In genomic region chr2:46032996-46033395, GRCh38 we compare ENCODE assay signal across 16 cellular contexts.
A peak's percentile ranks its signal among the peaks of the same experiment; 100 is the strongest.
DNase-seq lines count a peak whose midpoint lies in the region; ATAC-seq, FAIRE-seq and TF ChIP-seq lines count a peak whose summit lies in the region.
"Had no signal": no experiment of that assay in that cellular context is flagged by ENCODE, and none has a peak within 500 bp of the region (broad histone marks: within the 10 kb centered on the region; RNA-seq: fewer than 3 reads in every experiment).

No MANE protein-coding gene starts in this region.

- TF ChIP-seq EP300 in K562 (IDR thresholded peaks at IDR 0.05; ENCODE audit: low read length) = no peak

- H3K4me1 ChIP-seq in K562 (replicated peaks in 1 of 2; ENCODE audit: control insufficient read depth in 2 of 2, insufficient read depth in 2 of 2, low read length in 2 of 2) = no peaks in the 10 kb centered on the region

- no peaks in the 10 kb centered on the region for H3K79me2 ChIP-seq in K562 (ENCODE audit: control insufficient read depth, insufficient read depth, low read length)

- H2AFZ ChIP-seq in K562 (ENCODE audit: low read depth, low read length) = no peak overlapping the region
- H2AFZ ChIP-seq: GM23248 had no signal

- peaks cover 4% of the 10 kb centered on the region; the same call in 1 of the 2 replicates for H4K20me1 ChIP-seq in K562 (replicated peaks; ENCODE audit: control insufficient read depth, insufficient read depth, low read length)

- H3K9me1 ChIP-seq in K562 (ENCODE audit: control insufficient read depth, insufficient read depth, low read length) = no peaks in the 10 kb centered on the region

- H3K27me3 ChIP-seq in K562 (ENCODE audit: control insufficient read depth in 2 of 2, insufficient read depth in 2 of 2, low read length in 2 of 2) = peaks cover 18 to 53% of the 10 kb centered on the region in 2 experiments

- H3K36me3 Mint-ChIP-seq in activated naive CD4-positive, alpha-beta T cell treated with anti-CD3 and anti-CD28 coated beads, Interleukin-2, amount 50 U/mL, for 72 hours = no peaks in the 10 kb centered on the region
- no peaks in the 10 kb centered on the region for H3K36me3 Mint-ChIP-seq in activated naive CD4-positive, alpha-beta T cell treated with anti-CD3 and anti-CD28 coated beads, Interleukin-2, amount 10 ng/mL, durations not matched to agents 7 days and 5 days

- no peak for TF ChIP-seq RAD21 in K562 (CRISPR knock-in tag; conservative IDR thresholded peaks at IDR 0.05 in 1 of 2, IDR thresholded peaks at IDR 0.05 in 1 of 2)

- no TSS peak for BruUV-seq in K562 (replicated peaks; lab: Mats Ljungman, UMichigan)

- no peak for FAIRE-seq in K562 (lab: Jason Lieb, UNC)
- no peak for FAIRE-seq in D721Med (lab: Jason Lieb, UNC)

- DNase-seq in activated naive CD4-positive, alpha-beta T cell treated with anti-CD3 and anti-CD28 coated beads, Interleukin-2, amount 50 U/mL, for 72 hours (ENCODE audit: low spot score in 2 of 2) = peak in 1 of 2 donors; percentile 56
- no peak for DNase-seq in activated naive CD4-positive, alpha-beta T cell treated with anti-CD3 and anti-CD28 coated beads, Interleukin-2, amount 10 ng/mL, durations not matched to agents 7 days and 5 days
- DNase-seq in M059J (ENCODE audit: low read depth) (peak; percentile 32), K562 (ENCODE audit: extremely low read depth in 1 of 4, low spot score in 3 of 4) (no peak), D721Med (ENCODE audit: insufficient read length, low spot score) (no peak), iPS-NIHi7 (ENCODE audit: extremely low spot score) (no peak)
- DNase-seq in stimulated activated CD8-positive, alpha-beta memory T cell treated with anti-CD3 and anti-CD28 coated beads, Interleukin-4, amount 100 ng/mL, for 48 hours = peak; percentile 73
- DNase-seq: DMS 273 treated with DMSO at 0.1 percent for 48 hours, GM23248, mesenchymal stem cell, NCI-H2171 had no signal

- in situ Hi-C loops in K562 (cut with MboI) = no loop called here

- POLR2A ChIA-PET in K562 (lab: Yijun Ruan, JAX) = no interaction called here

- TF ChIP-seq POLR2A in K562 (conservative IDR thresholded peaks at IDR 0.05) = no peak

- peak; percentile 91 to 96 for ATAC-seq in activated naive CD4-positive, alpha-beta T cell treated with anti-CD3 and anti-CD28 coated beads, Interleukin-2, amount 50 U/mL, for 72 hours
- ATAC-seq in K562 (no peak), HG03442 (IDR thresholded peaks at IDR 0.05; ENCODE audit: unreplicated experiment) (no peak)
- ATAC-seq: stimulated activated memory B cell treated with anti-CD40 and anti-IgM and Interleukin-4, amounts not matched to agents 10 μg/mL and 1 μg/mL and 100 μg/mL, for 72 hours had no signal

- CTCF ChIA-PET in activated naive CD4-positive, alpha-beta T cell treated with anti-CD3 and anti-CD28 coated beads, Interleukin-2, amount 10 ng/mL, durations not matched to agents 7 days and 5 days (lab: Charles Lee) = no interaction called here
- CTCF ChIA-PET in K562 (lab: Yijun Ruan, JAX; ENCODE audit: low intra/inter-chr PET ratio) = interaction anchor here (0.6 kb wide), 1 partner anchor 365 kb away, joined by 3 read pairs; no protein-coding TSS in a partner anchor

- H3K9me3 ChIP-seq in K562 (replicated peaks; ENCODE audit: control insufficient read depth, insufficient read depth, low read depth, low read length) = no peaks in the 10 kb centered on the region

- H3K36me3 ChIP-seq in K562 (ENCODE audit: control insufficient read depth, insufficient read depth, low read length) = no peaks in the 10 kb centered on the region

- no peak overlapping the region for H3K9ac ChIP-seq in K562 (ENCODE audit: insufficient read depth in 1 of 2, low read depth in 2 of 2, low read length in 2 of 2)
- H3K9ac ChIP-seq: GM23248 had no signal

- no peaks in the 10 kb centered on the region for H3K9me3 Mint-ChIP-seq in activated naive CD4-positive, alpha-beta T cell treated with anti-CD3 and anti-CD28 coated beads, Interleukin-2, amount 50 U/mL, for 72 hours
- H3K9me3 Mint-ChIP-seq in activated naive CD4-positive, alpha-beta T cell treated with anti-CD3 and anti-CD28 coated beads, Interleukin-2, amount 10 ng/mL, durations not matched to agents 7 days and 5 days = no peaks in the 10 kb centered on the region
- H3K9me3 Mint-ChIP-seq: activated naive CD4-positive, alpha-beta T cell treated with anti-CD3 and anti-CD28 coated beads, Interleukin-2, amount 50 U/mL, for 24 hours; stimulated activated memory B cell treated with anti-CD40 and anti-IgM and Interleukin-4, amounts not matched to agents 10 μg/mL and 1 μg/mL and 100 μg/mL, for 72 hours had no signal

- no peaks in the 10 kb centered on the region for H3K4me1 Mint-ChIP-seq in activated naive CD4-positive, alpha-beta T cell treated with anti-CD3 and anti-CD28 coated beads, Interleukin-2, amount 10 ng/mL, durations not matched to agents 7 days and 5 days
- H3K4me1 Mint-ChIP-seq: activated naive CD4-positive, alpha-beta T cell treated with anti-CD3 and anti-CD28 coated beads, Interleukin-2, amount 50 U/mL, for 24 hours; stimulated activated memory B cell treated with anti-CD40 and anti-IgM and Interleukin-4, amounts not matched to agents 10 μg/mL and 1 μg/mL and 100 μg/mL, for 72 hours had no signal

- TF ChIP-seq CTCF in K562 (IDR thresholded peaks at IDR 0.05 in 2 of 3, conservative IDR thresholded peaks at IDR 0.05 in 1 of 3; ENCODE audit: insufficient read depth in 2 of 3, low read depth in 1 of 3, low read length in 3 of 3) (no peak), D721Med (IDR thresholded peaks at IDR 0.05; ENCODE audit: insufficient read depth, missing control alignments) (no peak)

- WGBS in K562 (ENCODE audit: insufficient coverage, low coverage, missing lambda C conversion rate) = 0% methylated on average over 5 of the region's 5 CpGs

- H3K27ac Mint-ChIP-seq in activated naive CD4-positive, alpha-beta T cell treated with anti-CD3 and anti-CD28 coated beads, Interleukin-2, amount 50 U/mL, for 72 hours = peak overlapping the region in 1 of 2 donors; percentile 62
- H3K27ac Mint-ChIP-seq in activated naive CD4-positive, alpha-beta T cell treated with anti-CD3 and anti-CD28 coated beads, Interleukin-2, amount 10 ng/mL, durations not matched to agents 7 days and 5 days = no peak overlapping the region
- H3K27ac Mint-ChIP-seq: activated naive CD4-positive, alpha-beta T cell treated with anti-CD3 and anti-CD28 coated beads, Interleukin-2, amount 50 U/mL, for 24 hours; stimulated activated memory B cell treated with anti-CD40 and anti-IgM and Interleukin-4, amounts not matched to agents 10 μg/mL and 1 μg/mL and 100 μg/mL, for 72 hours had no signal

- intact Hi-C loops in K562 (cut with micrococcal nuclease) = no loop called here

- H3K4me3 Mint-ChIP-seq in activated naive CD4-positive, alpha-beta T cell treated with anti-CD3 and anti-CD28 coated beads, Interleukin-2, amount 10 ng/mL, durations not matched to agents 7 days and 5 days = no peak overlapping the region
- H3K4me3 Mint-ChIP-seq: activated naive CD4-positive, alpha-beta T cell treated with anti-CD3 and anti-CD28 coated beads, Interleukin-2, amount 50 U/mL, for 24 hours; stimulated activated memory B cell treated with anti-CD40 and anti-IgM and Interleukin-4, amounts not matched to agents 10 μg/mL and 1 μg/mL and 100 μg/mL, for 72 hours had no signal

- no peak overlapping the region for H3K4me3 ChIP-seq in K562
- H3K4me3 ChIP-seq: GM23248, SK-N-MC, smooth muscle cell had no signal

- H3K27me3 Mint-ChIP-seq in activated naive CD4-positive, alpha-beta T cell treated with anti-CD3 and anti-CD28 coated beads, Interleukin-2, amount 10 ng/mL, durations not matched to agents 7 days and 5 days = no peaks in the 10 kb centered on the region
- H3K27me3 Mint-ChIP-seq: activated naive CD4-positive, alpha-beta T cell treated with anti-CD3 and anti-CD28 coated beads, Interleukin-2, amount 50 U/mL, for 24 hours; stimulated activated memory B cell treated with anti-CD40 and anti-IgM and Interleukin-4, amounts not matched to agents 10 μg/mL and 1 μg/mL and 100 μg/mL, for 72 hours had no signal

- no peak overlapping the region for H3K27ac ChIP-seq in K562 (ENCODE audit: extremely low read depth, low read depth, low read length)
- H3K27ac ChIP-seq: GM23248, SK-N-MC had no signal

- H3K4me2 ChIP-seq in K562 (ENCODE audit: insufficient read depth, low read length) = no peak overlapping the region
- H3K4me2 ChIP-seq: smooth muscle cell had no signal

TF ChIP-seq in K562, 482 proteins besides CTCF, POLR2A, EP300 and RAD21 (continues in another document):
- TF ChIP-seq POLR3A (IDR thresholded peaks at IDR 0.05; ENCODE audit: borderline replicate concordance, extremely low read depth, insufficient read depth, insufficient read length) (no peak), SMAD2 (IDR thresholded peaks at IDR 0.05; ENCODE audit: low read depth, low read length) (no peak), ZNF583 (CRISPR knock-in tag; IDR thresholded peaks at IDR 0.05) (no peak), YY1 (IDR thresholded peaks at IDR 0.05; ENCODE audit: borderline replicate concordance in 1 of 3, control insufficient read depth in 1 of 3, extremely low read depth in 1 of 3, insufficient read depth in 3 of 3, insufficient read length in 1 of 3, insufficient replicate concordance in 2 of 3, low read depth in 1 of 3, low read length in 2 of 3) (no peak), HNRNPLL (IDR thresholded peaks at IDR 0.05; ENCODE audit: low read depth, low read length, poor library complexity, severe bottlenecking) (no peak), SMARCA4 (IDR thresholded peaks at IDR 0.05) (no peak)
- TF ChIP-seq, protein P1, sequence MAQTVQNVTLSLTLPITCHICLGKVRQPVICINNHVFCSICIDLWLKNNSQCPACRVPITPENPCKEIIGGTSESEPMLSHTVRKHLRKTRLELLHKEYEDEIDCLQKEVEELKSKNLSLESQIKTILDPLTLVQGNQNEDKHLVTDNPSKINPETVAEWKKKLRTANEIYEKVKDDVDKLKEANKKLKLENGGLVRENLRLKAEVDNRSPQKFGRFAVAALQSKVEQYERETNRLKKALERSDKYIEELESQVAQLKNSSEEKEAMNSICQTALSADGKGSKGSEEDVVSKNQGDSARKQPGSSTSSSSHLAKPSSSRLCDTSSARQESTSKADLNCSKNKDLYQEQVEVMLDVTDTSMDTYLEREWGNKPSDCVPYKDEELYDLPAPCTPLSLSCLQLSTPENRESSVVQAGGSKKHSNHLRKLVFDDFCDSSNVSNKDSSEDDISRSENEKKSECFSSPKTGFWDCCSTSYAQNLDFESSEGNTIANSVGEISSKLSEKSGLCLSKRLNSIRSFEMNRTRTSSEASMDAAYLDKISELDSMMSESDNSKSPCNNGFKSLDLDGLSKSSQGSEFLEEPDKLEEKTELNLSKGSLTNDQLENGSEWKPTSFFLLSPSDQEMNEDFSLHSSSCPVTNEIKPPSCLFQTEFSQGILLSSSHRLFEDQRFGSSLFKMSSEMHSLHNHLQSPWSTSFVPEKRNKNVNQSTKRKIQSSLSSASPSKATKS (CRISPR knock-in tag; IDR thresholded peaks at IDR 0.05) = no peak

Comparison
In these comparisons a context has a peak if more than half of its experiments do, and no peak if none do; other contexts are left out.
1. ATAC-seq: peak in activated naive CD4-positive, alpha-beta T cell treated with anti-CD3 and anti-CD28 coated beads, Interleukin-2, amount 50 U/mL, for 72 hours (2 of 2); none in K562 (single experiment) and HG03442 (single experiment).
2. DNase-seq: peak in M059J (single experiment) and stimulated activated CD8-positive, alpha-beta memory T cell treated with anti-CD3 and anti-CD28 coated beads, Interleukin-4, amount 100 ng/mL, for 48 hours (single experiment); none in activated naive CD4-positive, alpha-beta T cell treated with anti-CD3 and anti-CD28 coated beads, Interleukin-2, amount 10 ng/mL, durations not matched to agents 7 days and 5 days (single experiment), K562 (0 of 4), D721Med (single experiment) and iPS-NIHi7 (single experiment).